In the genomic region with DNA sequence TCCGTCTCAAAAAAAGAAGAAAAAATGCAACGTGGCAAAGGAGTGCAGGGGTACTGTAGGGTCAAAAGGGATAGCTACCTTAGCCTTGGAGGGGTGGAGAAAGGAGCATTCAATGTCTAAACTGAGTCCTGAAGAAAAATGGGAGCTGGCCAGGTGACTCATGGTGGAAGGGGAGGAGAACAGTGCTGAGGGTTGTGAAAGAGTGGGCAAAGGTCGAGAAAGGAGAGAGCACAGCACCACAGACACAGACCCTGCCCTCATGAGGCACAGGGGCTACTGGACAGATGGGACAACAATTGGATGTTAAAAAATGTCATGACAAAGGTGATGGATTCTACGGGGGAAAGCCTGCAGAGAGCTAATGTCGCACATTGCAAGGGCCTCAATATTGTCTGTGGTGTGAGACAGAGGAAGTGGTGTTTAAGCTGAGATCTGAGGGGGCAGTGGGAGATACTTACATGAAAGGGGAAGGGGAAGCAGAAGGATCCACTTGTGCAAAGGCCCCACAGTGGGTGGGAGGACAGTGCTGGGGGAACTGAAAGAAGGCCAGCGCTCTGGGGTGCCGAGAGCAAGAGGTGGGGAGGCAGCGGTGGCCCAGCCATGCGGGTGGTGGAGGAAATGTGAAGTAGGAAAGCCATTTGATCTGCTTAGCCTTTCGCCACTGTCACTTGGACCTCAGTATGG, we compare ENCODE assay signal across 12 cellular contexts. TPM values are rescaled to one million over a fixed set of nuclear protein-coding genes. Genes with fewer than 3 reads are reported as not detected.
DNase-seq lines count a peak whose midpoint lies in the region; ATAC-seq lines count a peak whose summit lies in the region.
"Had no signal": no experiment of that assay in that cellular context is flagged by ENCODE, and none has a peak within 500 bp of the region (broad histone marks: within the 10 kb centered on the region; RNA-seq: fewer than 3 reads in every experiment).

No MANE protein-coding gene starts in this region.

- H3K9me3 ChIP-seq in T-helper 17 cell (ENCODE audit: control insufficient read depth, low read length, poor library complexity, severe bottlenecking), result no peaks in the 10 kb centered on the region

- H3K4me3 Mint-ChIP-seq in T-helper 17 cell, result peak overlapping the region; percentile 28
- H3K4me3 Mint-ChIP-seq: stimulated activated naive CD8-positive, alpha-beta T cell treated with anti-CD3 and anti-CD28 coated beads, Interleukin-15, Interleukin-2, amounts not matched to agents 100 ng/mL and 50 ng/mL, for 24 hours had no signal

- H3K27ac Mint-ChIP-seq in T-helper 17 cell, result no peak overlapping the region
- H3K27ac Mint-ChIP-seq: stimulated activated naive CD8-positive, alpha-beta T cell treated with anti-CD3 and anti-CD28 coated beads, Interleukin-15, Interleukin-2, amounts not matched to agents 100 ng/mL and 50 ng/mL, for 24 hours had no signal

- ATAC-seq in HG02852 (IDR thresholded peaks at IDR 0.05; ENCODE audit: unreplicated experiment) (peak; percentile 58), T-helper 17 cell (peak; percentile 30)

- H3K36me3 Mint-ChIP-seq in T-helper 17 cell (ENCODE audit: low read depth), result peaks cover 5% of the 10 kb centered on the region

- H3K4me1 Mint-ChIP-seq in T-helper 17 cell, result no peaks in the 10 kb centered on the region

- peak; percentile 79 for DNase-seq in GDM1 (lab: John Stamatoyannopoulos, UW)
- DNase-seq in T-helper 17 cell, result no peak
- DNase-seq in midbrain (lab: John Stamatoyannopoulos, UW), result peak; percentile 21
- no peak for DNase-seq in activated CD4-positive, alpha-beta T cell treated with anti-CD3 and anti-CD28 coated beads for 48 hours
- DNase-seq in SK-N-DZ (ENCODE audit: low spot score), result no peak
- no peak for DNase-seq in DMS153 (lab: John Stamatoyannopoulos, UW)
- DNase-seq in NCI-H345 (lab: John Stamatoyannopoulos, UW), result no peak
- DNase-seq: NCI-H1105 treated with DMSO at 0.1 percent for 48 hours, OCI-M1 had no signal

- H3K27me3 Mint-ChIP-seq in T-helper 17 cell, result peaks cover 65% of the 10 kb centered on the region
- H3K27me3 Mint-ChIP-seq: stimulated activated naive CD8-positive, alpha-beta T cell treated with anti-CD3 and anti-CD28 coated beads, Interleukin-15, Interleukin-2, amounts not matched to agents 100 ng/mL and 50 ng/mL, for 24 hours had no signal

RNA-seq across cellular contexts. Expression of a gene that starts 42.9 kb away (rescaled TPM):
- total RNA-seq in T-helper 17 cell, result not detected
- polyA plus RNA-seq in SK-N-DZ (2014; cell fraction: cytosol; rRNA removed), result not detected in 2 replicates
- polyA plus RNA-seq in SK-N-DZ (2014; cell fraction: nucleus; rRNA removed), result not detected in 2 replicates
- polyA plus RNA-seq: BJ had no signal

Comparison
In these comparisons a context has a peak if more than half of its experiments do, and no peak if none do; other contexts are left out.
1. DNase-seq: peak in GDM1 (single experiment) and midbrain (single experiment); none in T-helper 17 cell (0 of 3), activated CD4-positive, alpha-beta T cell treated with anti-CD3 and anti-CD28 coated beads for 48 hours (single experiment), SK-N-DZ (single experiment), DMS153 (single experiment) and NCI-H345 (single experiment).